In the genomic region with DNA sequence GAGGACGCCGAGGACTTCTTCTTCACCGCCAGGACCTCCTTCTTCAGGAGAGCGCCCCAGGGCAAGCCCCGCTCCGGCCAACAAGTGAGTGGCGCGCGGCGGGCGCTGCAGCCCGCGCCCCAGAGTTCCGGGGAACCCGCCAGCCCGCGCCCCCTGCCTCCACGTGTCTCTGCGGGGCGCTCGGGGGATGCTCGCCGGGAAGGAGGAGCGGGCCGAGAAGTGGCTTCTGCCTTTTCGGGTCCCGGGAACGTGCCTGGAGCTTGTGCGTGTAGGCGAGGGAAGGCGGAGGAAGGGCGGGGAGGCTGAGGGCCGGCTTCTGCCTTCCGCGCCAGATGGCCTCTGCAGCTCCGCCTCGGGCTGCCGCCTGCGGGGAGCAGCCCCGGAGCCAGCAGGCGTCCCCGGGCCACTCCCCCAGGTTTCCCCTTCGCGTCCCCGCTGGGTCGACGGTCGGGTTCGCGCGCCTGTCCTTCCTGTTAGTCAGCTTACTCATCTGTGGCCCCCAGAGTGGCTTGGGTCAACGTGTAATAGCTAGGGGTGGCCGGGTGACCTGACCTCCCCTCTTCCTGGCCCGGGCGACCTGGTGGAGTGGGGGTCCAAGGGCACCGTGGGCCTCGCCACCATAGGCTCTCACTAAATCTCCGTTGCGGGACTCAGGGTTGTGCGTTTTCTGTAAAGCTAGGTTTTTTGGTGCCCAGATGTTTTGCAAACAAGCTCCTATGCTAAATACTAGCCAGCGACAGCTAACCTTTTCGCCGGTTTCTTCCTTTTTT, we compare ENCODE assay signal across 8 cellular contexts.
A peak's percentile ranks its signal among the peaks of the same experiment; 100 is the strongest.
DNase-seq lines count a peak whose midpoint lies in the region; ATAC-seq and TF ChIP-seq lines count a peak whose summit lies in the region.

No MANE protein-coding gene starts in this region.

- peak overlapping the region; percentile 78 for H3K27ac ChIP-seq in KMS-11

- TF ChIP-seq CTCF in KMS-11 (conservative IDR thresholded peaks at IDR 0.05; ENCODE audit: low read depth, low read length): no peak

- H3K9ac ChIP-seq in KMS-11: peak overlapping the region; percentile 77

- DNase-seq in GF-D8 (lab: John Stamatoyannopoulos, UW) (peak; percentile 40), T-helper 22 cell (ENCODE audit: low read depth) (peak; percentile 58), astrocyte of the hippocampus (ENCODE audit: low read depth, low spot score) (peak; percentile 73), iPS-NIHi11 (ENCODE audit: low spot score) (peak; percentile 86), cerebellar cortex (ENCODE audit: low spot score) (no peak)
- DNase-seq in stimulated activated CD4-positive, alpha-beta T cell treated with anti-CD3 and anti-CD28 coated beads, Interleukin-15, amount 100 ng/mL, for 24 hours: peak; percentile 80

- peak overlapping the region; percentile 63 for H3K4me2 ChIP-seq in KMS-11

- peaks cover 51% of the 10 kb centered on the region for H3K79me2 ChIP-seq in KMS-11 (ENCODE audit: insufficient read depth, low read depth)

- peak; percentile 53 for ATAC-seq in GM21619 (IDR thresholded peaks at IDR 0.05; ENCODE audit: unreplicated experiment)

- peaks cover 30% of the 10 kb centered on the region for H3K4me1 ChIP-seq in KMS-11 (ENCODE audit: low read depth, poor library complexity, severe bottlenecking)

- peak overlapping the region; percentile 72 for H2AFZ ChIP-seq in KMS-11 (ENCODE audit: low read depth)

- peak overlapping the region; percentile 79 for H3K4me3 ChIP-seq in KMS-11 (IDR thresholded peaks at IDR 0.05; ENCODE audit: insufficient read depth, low read depth, low read length)

- no peaks in the 10 kb centered on the region for H3K36me3 ChIP-seq in KMS-11 (ENCODE audit: insufficient read depth)

- H3K27me3 ChIP-seq in KMS-11 (ENCODE audit: insufficient read depth, low read depth): no peaks in the 10 kb centered on the region

- H4K20me1 ChIP-seq in KMS-11 (ENCODE audit: insufficient read depth): no peaks in the 10 kb centered on the region
